9 cellular contexts compared by ENCODE assay signal in genomic region chr2:170822885-170823799, GRCh38. TPM values are rescaled to one million over a fixed set of nuclear protein-coding genes. Genes with fewer than 3 reads are reported as not detected.
DNase-seq lines count a peak whose midpoint lies in the region; ATAC-seq and TF ChIP-seq lines count a peak whose summit lies in the region.
"Had no signal": no experiment of that assay in that cellular context is flagged by ENCODE, and none has a peak within 500 bp of the region (broad histone marks: within the 10 kb centered on the region; RNA-seq: fewer than 3 reads in every experiment).

No MANE protein-coding gene starts in this region.

- DNase-seq in activated B cell treated with CpG ODN at 0.5 μM for 24 hours (no peak), left ventricle myocardium superior (peak; percentile 45), retina (peak; percentile 78), NCI-H1436 treated with DMSO at 0.1 percent for 48 hours (lab: John Stamatoyannopoulos, UW) (no peak)
- no peak for DNase-seq in stimulated activated naive CD4-positive, alpha-beta T cell treated with Interleukin-2 at 50 U/mL for 16 hours (lab: John Stamatoyannopoulos, UW)
- DNase-seq: NCI-H1092 had no signal

- H3K27me3 Mint-ChIP-seq in activated B cell treated with CpG ODN at 0.5 μM for 24 hours: peaks cover 66% of the 10 kb centered on the region

- H3K9me3 Mint-ChIP-seq in activated B cell treated with CpG ODN at 0.5 μM for 24 hours: no peaks in the 10 kb centered on the region

- H3K36me3 ChIP-seq in ES-I3 (ENCODE audit: insufficient read depth, low read length): no peaks in the 10 kb centered on the region

- H3K9ac ChIP-seq in ES-I3 (ENCODE audit: low read depth, low read length): peak overlapping the region; percentile 72

- H3K4me1 ChIP-seq in ES-I3 (ENCODE audit: insufficient read depth, low read length): 0 out of 2 replicates have a peak, but pooled peaks cover 6% of the 10 kb centered on the region

- peak overlapping the region; percentile 20 for H3K27ac Mint-ChIP-seq in activated B cell treated with CpG ODN at 0.5 μM for 24 hours

- CTCF ChIA-PET in activated B cell treated with CpG ODN at 0.5 μM for 24 hours (lab: Charles Lee): no interaction called here

- H3K4me1 Mint-ChIP-seq in activated B cell treated with CpG ODN at 0.5 μM for 24 hours: peaks cover 41% of the 10 kb centered on the region

- H3K4me3 Mint-ChIP-seq in activated B cell treated with CpG ODN at 0.5 μM for 24 hours: peak overlapping the region; percentile 70

- intact Hi-C loops in activated B cell treated with CpG ODN at 0.5 μM for 24 hours (cut with micrococcal nuclease) (no loop called here), left ventricle myocardium superior (cut with micrococcal nuclease) (no loop called here)

- TF ChIP-seq CTCF in activated B cell treated with CpG ODN at 0.5 μM for 24 hours (IDR thresholded peaks at IDR 0.05): no peak

- H3K36me3 Mint-ChIP-seq in activated B cell treated with CpG ODN at 0.5 μM for 24 hours (ENCODE audit: low read depth): no peaks in the 10 kb centered on the region

- ATAC-seq in activated B cell treated with CpG ODN at 0.5 μM for 24 hours (ENCODE audit: low read depth) (no peak), left ventricle myocardium superior (peak; percentile 75), GM21528 (IDR thresholded peaks at IDR 0.05; ENCODE audit: low FRiP score, unreplicated experiment) (no peak), HG03159 (IDR thresholded peaks at IDR 0.05; ENCODE audit: unreplicated experiment) (no peak)

- no peaks in the 10 kb centered on the region for H3K9me3 ChIP-seq in ES-I3 (ENCODE audit: control insufficient read depth, insufficient read depth, low read length)

- POLR2A ChIA-PET in activated B cell treated with CpG ODN at 0.5 μM for 24 hours (lab: Charles Lee): no interaction called here

RNA-seq across cellular contexts. Expression of gene GAD1, which starts 6.5 kb away (rescaled TPM):
- total RNA-seq in activated B cell treated with CpG ODN at 0.5 μM for 24 hours (not detected in 2 replicates), left ventricle myocardium superior (not detected)

RNA-seq across cellular contexts. Expression of gene ERICH2, which starts 53.0 kb away (rescaled TPM):
- total RNA-seq in activated B cell treated with CpG ODN at 0.5 μM for 24 hours (not detected in 2 replicates), left ventricle myocardium superior (1.2 TPM)

Comparison
In these comparisons a context has a peak if more than half of its experiments do, and no peak if none do; other contexts are left out.
1. DNase-seq: peak in left ventricle myocardium superior (single experiment) and retina (single experiment); none in activated B cell treated with CpG ODN at 0.5 μM for 24 hours (single experiment), stimulated activated naive CD4-positive, alpha-beta T cell treated with Interleukin-2 at 50 U/mL for 16 hours (single experiment) and NCI-H1436 treated with DMSO at 0.1 percent for 48 hours (single experiment).